1 cellular context compared by ENCODE assay signal in genomic region chr6:157380458-157380778, GRCh38.
A peak's percentile ranks its signal among the peaks of the same experiment; 100 is the strongest.
TF ChIP-seq lines count a peak whose summit lies in the region.

No MANE protein-coding gene starts in this region.

TF ChIP-seq in H1, 55 proteins besides CTCF, POLR2A, EP300 and RAD21 (continued from another document):
- TF ChIP-seq ATF3 (IDR thresholded peaks at IDR 0.05; ENCODE audit: insufficient read depth, low read depth, low read length) (no peak), PHF8 (conservative IDR thresholded peaks at IDR 0.05; ENCODE audit: low read depth, low read length) (no peak; the same call in 1 of the 2 replicates), CEBPB (IDR thresholded peaks at IDR 0.05; ENCODE audit: low read depth, low read length) (no peak), JUND (IDR thresholded peaks at IDR 0.05; ENCODE audit: low read length) (no peak), CBX8 (IDR thresholded peaks at IDR 0.05; ENCODE audit: borderline replicate concordance, low read depth, low read length) (no peak), CHD2 (IDR thresholded peaks at IDR 0.05; ENCODE audit: low read length) (no peak), POU5F1 (IDR thresholded peaks at IDR 0.05; ENCODE audit: low read depth, low read length) (no peak), YY1 (IDR thresholded peaks at IDR 0.05; ENCODE audit: low read depth, low read length) (no peak), E2F6 (IDR thresholded peaks at IDR 0.05) (peak; percentile 2; the same call in 1 of the 2 replicates), SAP30 (IDR thresholded peaks at IDR 0.05; ENCODE audit: insufficient read depth, insufficient replicate concordance, low read length) (no peak), SRF (IDR thresholded peaks at IDR 0.05; ENCODE audit: low read depth, low read length) (no peak)
